ENCODE assay signal across 8 cellular contexts in the genomic region with DNA sequence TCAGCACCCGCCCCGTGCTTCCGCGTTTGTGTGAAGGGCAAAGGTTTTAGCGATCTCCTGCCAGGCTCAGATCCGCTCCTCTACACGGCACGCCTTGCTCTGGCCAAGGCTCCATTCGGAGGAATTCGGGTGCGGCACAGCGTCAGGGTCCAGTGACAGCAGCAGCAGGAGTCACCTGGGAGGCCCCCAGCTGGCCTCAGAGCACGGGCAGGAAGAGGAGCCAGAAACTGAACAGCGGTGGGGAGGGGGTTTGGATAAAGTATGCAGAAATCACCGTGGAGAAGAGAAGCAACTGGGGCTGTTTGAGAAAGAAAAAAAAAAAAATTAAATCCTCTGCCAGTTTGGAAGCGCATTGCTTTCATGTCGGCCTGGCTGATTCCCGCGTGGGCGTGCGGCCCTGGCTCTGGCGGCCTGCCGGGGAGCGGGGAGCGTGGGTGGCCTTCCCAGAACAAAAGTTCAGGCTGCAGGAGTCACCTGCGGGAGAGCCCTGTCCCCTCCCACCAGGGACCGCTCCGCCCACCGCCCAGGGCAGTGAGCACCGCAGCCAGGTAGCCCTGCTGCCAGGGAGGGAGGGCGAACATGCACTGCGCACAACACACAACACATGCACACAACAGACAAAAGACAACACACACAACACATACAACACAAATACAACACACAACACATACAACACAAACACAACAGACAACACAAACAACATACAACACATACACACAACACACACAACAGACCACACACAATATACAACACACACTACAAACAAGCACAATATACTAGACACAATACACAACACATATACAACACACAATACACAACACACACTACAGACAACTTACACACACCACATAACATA.
A peak's percentile ranks its signal among the peaks of the same experiment; 100 is the strongest.
DNase-seq lines count a peak whose midpoint lies in the region; ATAC-seq and TF ChIP-seq lines count a peak whose summit lies in the region.

No MANE protein-coding gene starts in this region.

- DNase-seq in NCI-H1092 (lab: John Stamatoyannopoulos, UW) (peak; percentile 27), iPS-NIHi7 (ENCODE audit: extremely low spot score) (peak; percentile 90), middle frontal gyrus (ENCODE audit: extremely low spot score, low spot score) (no peak), NCI-H82 treated with DMSO at 0.1 percent for 48 hours (lab: John Stamatoyannopoulos, UW; ENCODE audit: unreplicated experiment) (no peak), NCI-H1694 (lab: John Stamatoyannopoulos, UW) (no peak)
- no peak for DNase-seq in stimulated activated effector memory CD8-positive, alpha-beta T cell treated with anti-CD3 and anti-CD28 coated beads, Interleukin-12 subunit alpha, Interleukin-12 subunit beta, amount 100 ng/mL, for 72 hours (ENCODE audit: low spot score in 2 of 2)

- peak overlapping the region in 4 of 10 experiments; percentile 3 to 24 (median 18); a peak in 2 of 20 replicates for H3K4me3 ChIP-seq in BLaER1 treated with 17β-estradiol and CSF1 and Interleukin-3, amounts not matched to agents 10 nM and 100 nM

- no peaks in the 10 kb centered on the region for H4K20me1 ChIP-seq in BLaER1 treated with 17β-estradiol and CSF1 and Interleukin-3, amounts not matched to agents 10 nM and 100 nM

- ATAC-seq in stimulated activated effector memory CD8-positive, alpha-beta T cell treated with anti-CD3 and anti-CD28 coated beads, Interleukin-12 subunit alpha, Interleukin-12 subunit beta, amount 100 ng/mL, for 72 hours, result peak; percentile 35

- peaks cover 17 to 43% (median 24%) of the 10 kb centered on the region in 10 experiments for H3K4me1 ChIP-seq in BLaER1 treated with 17β-estradiol and CSF1 and Interleukin-3, amounts not matched to agents 10 nM and 100 nM

- H3K36me3 ChIP-seq in BLaER1 treated with 17β-estradiol and CSF1 and Interleukin-3, amounts not matched to agents 10 nM and 100 nM, result no peaks in the 10 kb centered on the region

- H3K4me2 ChIP-seq in BLaER1 treated with 17β-estradiol and CSF1 and Interleukin-3, amounts not matched to agents 10 nM and 100 nM, result peak overlapping the region; percentile 52 to 80 (median 69)

- peak overlapping the region in 2 of 11 experiments; percentile 11 to 33; a peak in 3 of 22 replicates for H3K9ac ChIP-seq in BLaER1 treated with 17β-estradiol and CSF1 and Interleukin-3, amounts not matched to agents 10 nM and 100 nM

- no peaks in the 10 kb centered on the region for H3K9me3 ChIP-seq in BLaER1 treated with 17β-estradiol and CSF1 and Interleukin-3, amounts not matched to agents 10 nM and 100 nM (replicated peaks in 1 of 11)

- H3K4me1 Mint-ChIP-seq in brain, result peaks cover 5% of the 10 kb centered on the region
- peaks cover 5% of the 10 kb centered on the region for H3K4me1 Mint-ChIP-seq in stimulated activated effector memory CD8-positive, alpha-beta T cell treated with anti-CD3 and anti-CD28 coated beads, Interleukin-12 subunit alpha, Interleukin-12 subunit beta, amount 100 ng/mL, for 72 hours

- H3K27ac Mint-ChIP-seq in brain, result peak overlapping the region in 1 of 5 experiments; percentile 85
- H3K27ac Mint-ChIP-seq in stimulated activated effector memory CD8-positive, alpha-beta T cell treated with anti-CD3 and anti-CD28 coated beads, Interleukin-12 subunit alpha, Interleukin-12 subunit beta, amount 100 ng/mL, for 72 hours, result no peak overlapping the region

- H3K9me3 Mint-ChIP-seq in brain, result no peaks in the 10 kb centered on the region
- no peaks in the 10 kb centered on the region for H3K9me3 Mint-ChIP-seq in stimulated activated effector memory CD8-positive, alpha-beta T cell treated with anti-CD3 and anti-CD28 coated beads, Interleukin-12 subunit alpha, Interleukin-12 subunit beta, amount 100 ng/mL, for 72 hours

- no peak for TF ChIP-seq CTCF in brain (conservative IDR thresholded peaks at IDR 0.05)

- peaks cover 23% of the 10 kb centered on the region for H3K27me3 Mint-ChIP-seq in brain

- peaks cover 0 to 12% (median 0%) of the 10 kb centered on the region in 11 experiments; a peak in 1 of 22 replicates for H3K27me3 ChIP-seq in BLaER1 treated with 17β-estradiol and CSF1 and Interleukin-3, amounts not matched to agents 10 nM and 100 nM

- H3K4me3 Mint-ChIP-seq in brain, result peak overlapping the region; percentile 63 to 81 (median 79)
- H3K4me3 Mint-ChIP-seq in stimulated activated effector memory CD8-positive, alpha-beta T cell treated with anti-CD3 and anti-CD28 coated beads, Interleukin-12 subunit alpha, Interleukin-12 subunit beta, amount 100 ng/mL, for 72 hours, result no peak overlapping the region

- H3K36me3 Mint-ChIP-seq in brain, result no peaks in the 10 kb centered on the region
- H3K36me3 Mint-ChIP-seq in stimulated activated effector memory CD8-positive, alpha-beta T cell treated with anti-CD3 and anti-CD28 coated beads, Interleukin-12 subunit alpha, Interleukin-12 subunit beta, amount 100 ng/mL, for 72 hours, result no peaks in the 10 kb centered on the region

- peak overlapping the region in 5 of 11 experiments; percentile 23 to 48 (median 30); a peak in 5 of 22 replicates for H3K27ac ChIP-seq in BLaER1 treated with 17β-estradiol and CSF1 and Interleukin-3, amounts not matched to agents 10 nM and 100 nM

Comparison
In these comparisons a context has a peak if more than half of its experiments do, and no peak if none do; other contexts are left out.
1. DNase-seq: peak in NCI-H1092 (single experiment) and iPS-NIHi7 (single experiment); none in stimulated activated effector memory CD8-positive, alpha-beta T cell treated with anti-CD3 and anti-CD28 coated beads, Interleukin-12 subunit alpha, Interleukin-12 subunit beta, amount 100 ng/mL, for 72 hours (0 of 2), middle frontal gyrus (single experiment), NCI-H82 treated with DMSO at 0.1 percent for 48 hours (single experiment) and NCI-H1694 (single experiment).